1 cellular context compared by ENCODE assay signal in the genomic region with DNA sequence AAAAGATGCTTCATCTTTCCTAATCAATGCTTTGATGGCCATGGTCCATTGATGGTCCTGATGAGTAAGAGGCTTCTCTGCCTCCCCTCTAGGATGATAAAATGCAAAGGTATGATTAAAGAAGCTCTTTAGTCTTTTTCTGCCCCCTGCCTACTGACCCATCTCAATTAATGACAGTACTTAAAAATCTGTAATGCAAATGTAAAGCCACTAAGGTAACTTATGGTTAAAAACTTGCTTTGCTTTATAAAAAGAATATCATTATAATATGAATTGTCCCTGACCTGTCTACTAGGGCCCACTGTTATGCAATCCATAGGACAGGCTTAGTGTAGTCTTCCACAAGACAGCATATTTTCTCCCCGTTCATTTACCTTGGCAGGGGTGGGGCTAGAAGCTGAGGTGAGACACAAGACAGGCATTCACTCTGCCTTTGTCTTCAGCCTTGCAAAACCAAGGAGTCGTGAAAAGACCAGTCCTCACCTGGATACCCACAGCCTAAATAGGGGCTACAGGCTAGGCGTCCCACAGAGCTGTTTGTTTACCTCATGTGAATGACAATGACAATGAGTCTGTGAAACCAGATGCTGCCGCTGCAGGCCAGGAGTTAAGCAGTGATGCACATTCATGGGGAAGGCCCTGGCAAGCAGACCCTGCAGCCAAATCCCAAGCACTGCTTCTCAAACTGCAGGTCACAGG.
TF ChIP-seq lines count a peak whose summit lies in the region.

No MANE protein-coding gene starts in this region.

TF ChIP-seq in WTC11, 78 proteins besides CTCF, POLR2A, EP300 and RAD21 (continued from another document and continues in another):
- TF ChIP-seq, protein P1, sequence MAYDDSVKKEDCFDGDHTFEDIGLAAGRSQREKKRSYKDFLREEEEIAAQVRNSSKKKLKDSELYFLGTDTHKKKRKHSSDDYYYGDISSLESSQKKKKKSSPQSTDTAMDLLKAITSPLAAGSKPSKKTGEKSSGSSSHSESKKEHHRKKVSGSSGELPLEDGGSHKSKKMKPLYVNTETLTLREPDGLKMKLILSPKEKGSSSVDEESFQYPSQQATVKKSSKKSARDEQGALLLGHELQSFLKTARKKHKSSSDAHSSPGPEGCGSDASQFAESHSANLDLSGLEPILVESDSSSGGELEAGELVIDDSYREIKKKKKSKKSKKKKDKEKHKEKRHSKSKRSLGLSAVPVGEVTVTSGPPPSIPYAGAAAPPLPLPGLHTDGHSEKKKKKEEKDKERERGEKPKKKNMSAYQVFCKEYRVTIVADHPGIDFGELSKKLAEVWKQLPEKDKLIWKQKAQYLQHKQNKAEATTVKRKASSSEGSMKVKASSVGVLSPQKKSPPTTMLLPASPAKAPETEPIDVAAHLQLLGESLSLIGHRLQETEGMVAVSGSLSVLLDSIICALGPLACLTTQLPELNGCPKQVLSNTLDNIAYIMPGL (CRISPR knock-in tag; IDR thresholded peaks at IDR 0.05): 0 out of 2 replicates have a peak, but pooled peaks have one; percentile 32
- TF ChIP-seq CREB1 (CRISPR knock-in tag; IDR thresholded peaks at IDR 0.05) (no peak), ZNF317 (CRISPR knock-in tag; IDR thresholded peaks at IDR 0.05; ENCODE audit: borderline replicate concordance, low read depth) (no peak), FOXJ3 (CRISPR knock-in tag; IDR thresholded peaks at IDR 0.05; ENCODE audit: borderline replicate concordance) (peak; percentile 28), GRHL2 (CRISPR knock-in tag; IDR thresholded peaks at IDR 0.05; ENCODE audit: insufficient replicate concordance, severe bottlenecking) (no peak), CBFB (CRISPR knock-in tag; IDR thresholded peaks at IDR 0.05; ENCODE audit: low read depth) (peak; percentile 72; the same call in 1 of the 2 replicates), ATF1 (CRISPR knock-in tag; IDR thresholded peaks at IDR 0.05) (no peak), JAZF1 (CRISPR knock-in tag; IDR thresholded peaks at IDR 0.05) (no peak), TEAD4 (CRISPR knock-in tag; IDR thresholded peaks at IDR 0.05) (no peak), ZNF416 (CRISPR knock-in tag; IDR thresholded peaks at IDR 0.05) (no peak), ZNF138 (CRISPR knock-in tag; conservative IDR thresholded peaks at IDR 0.05) (no peak), SP1 (CRISPR knock-in tag; conservative IDR thresholded peaks at IDR 0.05) (peak; percentile 76), ZNF121 (CRISPR knock-in tag; IDR thresholded peaks at IDR 0.05) (peak; percentile 97), ZNF232 (CRISPR knock-in tag; IDR thresholded peaks at IDR 0.05) (no peak), TP53 (CRISPR knock-in tag; IDR thresholded peaks at IDR 0.05) (no peak), ZNF219 (CRISPR knock-in tag; IDR thresholded peaks at IDR 0.05; ENCODE audit: borderline replicate concordance) (no peak), HMGA2 (CRISPR knock-in tag; IDR thresholded peaks at IDR 0.05) (no peak), TCF7 (CRISPR knock-in tag; IDR thresholded peaks at IDR 0.05; ENCODE audit: low read depth) (no peak), MYBL2 (CRISPR knock-in tag; IDR thresholded peaks at IDR 0.05) (peak; percentile 81; the same call in 1 of the 2 replicates), PRRX2 (CRISPR knock-in tag; IDR thresholded peaks at IDR 0.05) (no peak), RELA (CRISPR knock-in tag; IDR thresholded peaks at IDR 0.05; ENCODE audit: borderline replicate concordance) (no peak)
- TF ChIP-seq, protein P2, sequence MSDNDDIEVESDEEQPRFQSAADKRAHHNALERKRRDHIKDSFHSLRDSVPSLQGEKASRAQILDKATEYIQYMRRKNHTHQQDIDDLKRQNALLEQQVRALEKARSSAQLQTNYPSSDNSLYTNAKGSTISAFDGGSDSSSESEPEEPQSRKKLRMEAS (CRISPR knock-in tag; IDR thresholded peaks at IDR 0.05): 0 out of 2 replicates have a peak, but pooled peaks have one; percentile 17
- TF ChIP-seq, protein P3, sequence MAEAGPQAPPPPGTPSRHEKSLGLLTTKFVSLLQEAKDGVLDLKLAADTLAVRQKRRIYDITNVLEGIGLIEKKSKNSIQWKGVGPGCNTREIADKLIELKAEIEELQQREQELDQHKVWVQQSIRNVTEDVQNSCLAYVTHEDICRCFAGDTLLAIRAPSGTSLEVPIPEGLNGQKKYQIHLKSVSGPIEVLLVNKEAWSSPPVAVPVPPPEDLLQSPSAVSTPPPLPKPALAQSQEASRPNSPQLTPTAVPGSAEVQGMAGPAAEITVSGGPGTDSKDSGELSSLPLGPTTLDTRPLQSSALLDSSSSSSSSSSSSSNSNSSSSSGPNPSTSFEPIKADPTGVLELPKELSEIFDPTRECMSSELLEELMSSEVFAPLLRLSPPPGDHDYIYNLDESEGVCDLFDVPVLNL (CRISPR knock-in tag; IDR thresholded peaks at IDR 0.05; ENCODE audit: borderline replicate concordance, low read depth): no peak
- TF ChIP-seq, protein P4, sequence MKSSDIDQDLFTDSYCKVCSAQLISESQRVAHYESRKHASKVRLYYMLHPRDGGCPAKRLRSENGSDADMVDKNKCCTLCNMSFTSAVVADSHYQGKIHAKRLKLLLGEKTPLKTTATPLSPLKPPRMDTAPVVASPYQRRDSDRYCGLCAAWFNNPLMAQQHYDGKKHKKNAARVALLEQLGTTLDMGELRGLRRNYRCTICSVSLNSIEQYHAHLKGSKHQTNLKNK (CRISPR knock-in tag; IDR thresholded peaks at IDR 0.05): no peak
- TF ChIP-seq, protein P5, sequence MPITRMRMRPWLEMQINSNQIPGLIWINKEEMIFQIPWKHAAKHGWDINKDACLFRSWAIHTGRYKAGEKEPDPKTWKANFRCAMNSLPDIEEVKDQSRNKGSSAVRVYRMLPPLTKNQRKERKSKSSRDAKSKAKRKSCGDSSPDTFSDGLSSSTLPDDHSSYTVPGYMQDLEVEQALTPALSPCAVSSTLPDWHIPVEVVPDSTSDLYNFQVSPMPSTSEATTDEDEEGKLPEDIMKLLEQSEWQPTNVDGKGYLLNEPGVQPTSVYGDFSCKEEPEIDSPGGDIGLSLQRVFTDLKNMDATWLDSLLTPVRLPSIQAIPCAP (CRISPR knock-in tag; IDR thresholded peaks at IDR 0.05): no peak
- TF ChIP-seq, protein P6, sequence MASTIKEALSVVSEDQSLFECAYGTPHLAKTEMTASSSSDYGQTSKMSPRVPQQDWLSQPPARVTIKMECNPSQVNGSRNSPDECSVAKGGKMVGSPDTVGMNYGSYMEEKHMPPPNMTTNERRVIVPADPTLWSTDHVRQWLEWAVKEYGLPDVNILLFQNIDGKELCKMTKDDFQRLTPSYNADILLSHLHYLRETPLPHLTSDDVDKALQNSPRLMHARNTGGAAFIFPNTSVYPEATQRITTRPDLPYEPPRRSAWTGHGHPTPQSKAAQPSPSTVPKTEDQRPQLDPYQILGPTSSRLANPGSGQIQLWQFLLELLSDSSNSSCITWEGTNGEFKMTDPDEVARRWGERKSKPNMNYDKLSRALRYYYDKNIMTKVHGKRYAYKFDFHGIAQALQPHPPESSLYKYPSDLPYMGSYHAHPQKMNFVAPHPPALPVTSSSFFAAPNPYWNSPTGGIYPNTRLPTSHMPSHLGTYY (CRISPR knock-in tag; IDR thresholded peaks at IDR 0.05): no peak
- TF ChIP-seq, protein P7, sequence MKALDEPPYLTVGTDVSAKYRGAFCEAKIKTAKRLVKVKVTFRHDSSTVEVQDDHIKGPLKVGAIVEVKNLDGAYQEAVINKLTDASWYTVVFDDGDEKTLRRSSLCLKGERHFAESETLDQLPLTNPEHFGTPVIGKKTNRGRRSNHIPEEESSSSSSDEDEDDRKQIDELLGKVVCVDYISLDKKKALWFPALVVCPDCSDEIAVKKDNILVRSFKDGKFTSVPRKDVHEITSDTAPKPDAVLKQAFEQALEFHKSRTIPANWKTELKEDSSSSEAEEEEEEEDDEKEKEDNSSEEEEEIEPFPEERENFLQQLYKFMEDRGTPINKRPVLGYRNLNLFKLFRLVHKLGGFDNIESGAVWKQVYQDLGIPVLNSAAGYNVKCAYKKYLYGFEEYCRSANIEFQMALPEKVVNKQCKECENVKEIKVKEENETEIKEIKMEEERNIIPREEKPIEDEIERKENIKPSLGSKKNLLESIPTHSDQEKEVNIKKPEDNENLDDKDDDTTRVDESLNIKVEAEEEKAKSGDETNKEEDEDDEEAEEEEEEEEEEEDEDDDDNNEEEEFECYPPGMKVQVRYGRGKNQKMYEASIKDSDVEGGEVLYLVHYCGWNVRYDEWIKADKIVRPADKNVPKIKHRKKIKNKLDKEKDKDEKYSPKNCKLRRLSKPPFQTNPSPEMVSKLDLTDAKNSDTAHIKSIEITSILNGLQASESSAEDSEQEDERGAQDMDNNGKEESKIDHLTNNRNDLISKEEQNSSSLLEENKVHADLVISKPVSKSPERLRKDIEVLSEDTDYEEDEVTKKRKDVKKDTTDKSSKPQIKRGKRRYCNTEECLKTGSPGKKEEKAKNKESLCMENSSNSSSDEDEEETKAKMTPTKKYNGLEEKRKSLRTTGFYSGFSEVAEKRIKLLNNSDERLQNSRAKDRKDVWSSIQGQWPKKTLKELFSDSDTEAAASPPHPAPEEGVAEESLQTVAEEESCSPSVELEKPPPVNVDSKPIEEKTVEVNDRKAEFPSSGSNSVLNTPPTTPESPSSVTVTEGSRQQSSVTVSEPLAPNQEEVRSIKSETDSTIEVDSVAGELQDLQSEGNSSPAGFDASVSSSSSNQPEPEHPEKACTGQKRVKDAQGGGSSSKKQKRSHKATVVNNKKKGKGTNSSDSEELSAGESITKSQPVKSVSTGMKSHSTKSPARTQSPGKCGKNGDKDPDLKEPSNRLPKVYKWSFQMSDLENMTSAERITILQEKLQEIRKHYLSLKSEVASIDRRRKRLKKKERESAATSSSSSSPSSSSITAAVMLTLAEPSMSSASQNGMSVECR (CRISPR knock-in tag; IDR thresholded peaks at IDR 0.05; ENCODE audit: borderline replicate concordance): no peak
- TF ChIP-seq, protein P8, sequence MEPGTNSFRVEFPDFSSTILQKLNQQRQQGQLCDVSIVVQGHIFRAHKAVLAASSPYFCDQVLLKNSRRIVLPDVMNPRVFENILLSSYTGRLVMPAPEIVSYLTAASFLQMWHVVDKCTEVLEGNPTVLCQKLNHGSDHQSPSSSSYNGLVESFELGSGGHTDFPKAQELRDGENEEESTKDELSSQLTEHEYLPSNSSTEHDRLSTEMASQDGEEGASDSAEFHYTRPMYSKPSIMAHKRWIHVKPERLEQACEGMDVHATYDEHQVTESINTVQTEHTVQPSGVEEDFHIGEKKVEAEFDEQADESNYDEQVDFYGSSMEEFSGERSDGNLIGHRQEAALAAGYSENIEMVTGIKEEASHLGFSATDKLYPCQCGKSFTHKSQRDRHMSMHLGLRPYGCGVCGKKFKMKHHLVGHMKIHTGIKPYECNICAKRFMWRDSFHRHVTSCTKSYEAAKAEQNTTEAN (CRISPR knock-in tag; IDR thresholded peaks at IDR 0.05): no peak
- TF ChIP-seq, protein P9, sequence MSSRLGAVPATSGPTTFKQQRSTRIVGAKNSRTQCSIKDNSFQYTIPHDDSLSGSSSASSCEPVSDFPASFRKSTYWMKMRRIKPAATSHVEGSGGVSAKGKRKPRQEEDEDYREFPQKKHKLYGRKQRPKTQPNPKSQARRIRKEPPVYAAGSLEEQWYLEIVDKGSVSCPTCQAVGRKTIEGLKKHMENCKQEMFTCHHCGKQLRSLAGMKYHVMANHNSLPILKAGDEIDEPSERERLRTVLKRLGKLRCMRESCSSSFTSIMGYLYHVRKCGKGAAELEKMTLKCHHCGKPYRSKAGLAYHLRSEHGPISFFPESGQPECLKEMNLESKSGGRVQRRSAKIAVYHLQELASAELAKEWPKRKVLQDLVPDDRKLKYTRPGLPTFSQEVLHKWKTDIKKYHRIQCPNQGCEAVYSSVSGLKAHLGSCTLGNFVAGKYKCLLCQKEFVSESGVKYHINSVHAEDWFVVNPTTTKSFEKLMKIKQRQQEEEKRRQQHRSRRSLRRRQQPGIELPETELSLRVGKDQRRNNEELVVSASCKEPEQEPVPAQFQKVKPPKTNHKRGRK (CRISPR knock-in tag; IDR thresholded peaks at IDR 0.05; ENCODE audit: borderline replicate concordance): no peak
- TF ChIP-seq, protein P10, sequence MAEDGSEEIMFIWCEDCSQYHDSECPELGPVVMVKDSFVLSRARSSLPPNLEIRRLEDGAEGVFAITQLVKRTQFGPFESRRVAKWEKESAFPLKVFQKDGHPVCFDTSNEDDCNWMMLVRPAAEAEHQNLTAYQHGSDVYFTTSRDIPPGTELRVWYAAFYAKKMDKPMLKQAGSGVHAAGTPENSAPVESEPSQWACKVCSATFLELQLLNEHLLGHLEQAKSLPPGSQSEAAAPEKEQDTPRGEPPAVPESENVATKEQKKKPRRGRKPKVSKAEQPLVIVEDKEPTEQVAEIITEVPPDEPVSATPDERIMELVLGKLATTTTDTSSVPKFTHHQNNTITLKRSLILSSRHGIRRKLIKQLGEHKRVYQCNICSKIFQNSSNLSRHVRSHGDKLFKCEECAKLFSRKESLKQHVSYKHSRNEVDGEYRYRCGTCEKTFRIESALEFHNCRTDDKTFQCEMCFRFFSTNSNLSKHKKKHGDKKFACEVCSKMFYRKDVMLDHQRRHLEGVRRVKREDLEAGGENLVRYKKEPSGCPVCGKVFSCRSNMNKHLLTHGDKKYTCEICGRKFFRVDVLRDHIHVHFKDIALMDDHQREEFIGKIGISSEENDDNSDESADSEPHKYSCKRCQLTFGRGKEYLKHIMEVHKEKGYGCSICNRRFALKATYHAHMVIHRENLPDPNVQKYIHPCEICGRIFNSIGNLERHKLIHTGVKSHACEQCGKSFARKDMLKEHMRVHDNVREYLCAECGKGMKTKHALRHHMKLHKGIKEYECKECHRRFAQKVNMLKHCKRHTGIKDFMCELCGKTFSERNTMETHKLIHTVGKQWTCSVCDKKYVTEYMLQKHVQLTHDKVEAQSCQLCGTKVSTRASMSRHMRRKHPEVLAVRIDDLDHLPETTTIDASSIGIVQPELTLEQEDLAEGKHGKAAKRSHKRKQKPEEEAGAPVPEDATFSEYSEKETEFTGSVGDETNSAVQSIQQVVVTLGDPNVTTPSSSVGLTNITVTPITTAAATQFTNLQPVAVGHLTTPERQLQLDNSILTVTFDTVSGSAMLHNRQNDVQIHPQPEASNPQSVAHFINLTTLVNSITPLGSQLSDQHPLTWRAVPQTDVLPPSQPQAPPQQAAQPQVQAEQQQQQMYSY (CRISPR knock-in tag; IDR thresholded peaks at IDR 0.05): no peak
- TF ChIP-seq, protein P11, sequence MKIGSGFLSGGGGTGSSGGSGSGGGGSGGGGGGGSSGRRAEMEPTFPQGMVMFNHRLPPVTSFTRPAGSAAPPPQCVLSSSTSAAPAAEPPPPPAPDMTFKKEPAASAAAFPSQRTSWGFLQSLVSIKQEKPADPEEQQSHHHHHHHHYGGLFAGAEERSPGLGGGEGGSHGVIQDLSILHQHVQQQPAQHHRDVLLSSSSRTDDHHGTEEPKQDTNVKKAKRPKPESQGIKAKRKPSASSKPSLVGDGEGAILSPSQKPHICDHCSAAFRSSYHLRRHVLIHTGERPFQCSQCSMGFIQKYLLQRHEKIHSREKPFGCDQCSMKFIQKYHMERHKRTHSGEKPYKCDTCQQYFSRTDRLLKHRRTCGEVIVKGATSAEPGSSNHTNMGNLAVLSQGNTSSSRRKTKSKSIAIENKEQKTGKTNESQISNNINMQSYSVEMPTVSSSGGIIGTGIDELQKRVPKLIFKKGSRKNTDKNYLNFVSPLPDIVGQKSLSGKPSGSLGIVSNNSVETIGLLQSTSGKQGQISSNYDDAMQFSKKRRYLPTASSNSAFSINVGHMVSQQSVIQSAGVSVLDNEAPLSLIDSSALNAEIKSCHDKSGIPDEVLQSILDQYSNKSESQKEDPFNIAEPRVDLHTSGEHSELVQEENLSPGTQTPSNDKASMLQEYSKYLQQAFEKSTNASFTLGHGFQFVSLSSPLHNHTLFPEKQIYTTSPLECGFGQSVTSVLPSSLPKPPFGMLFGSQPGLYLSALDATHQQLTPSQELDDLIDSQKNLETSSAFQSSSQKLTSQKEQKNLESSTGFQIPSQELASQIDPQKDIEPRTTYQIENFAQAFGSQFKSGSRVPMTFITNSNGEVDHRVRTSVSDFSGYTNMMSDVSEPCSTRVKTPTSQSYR (CRISPR knock-in tag; IDR thresholded peaks at IDR 0.05): no peak
- TF ChIP-seq, protein P12, sequence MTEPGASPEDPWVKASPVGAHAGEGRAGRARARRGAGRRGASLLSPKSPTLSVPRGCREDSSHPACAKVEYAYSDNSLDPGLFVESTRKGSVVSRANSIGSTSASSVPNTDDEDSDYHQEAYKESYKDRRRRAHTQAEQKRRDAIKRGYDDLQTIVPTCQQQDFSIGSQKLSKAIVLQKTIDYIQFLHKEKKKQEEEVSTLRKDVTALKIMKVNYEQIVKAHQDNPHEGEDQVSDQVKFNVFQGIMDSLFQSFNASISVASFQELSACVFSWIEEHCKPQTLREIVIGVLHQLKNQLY (CRISPR knock-in tag; IDR thresholded peaks at IDR 0.05): no peak
